1 cellular context compared by ENCODE assay signal in genomic region chr9:128102861-128103588, GRCh38.
TF ChIP-seq lines count a peak whose summit lies in the region.

No MANE protein-coding gene starts in this region.

TF ChIP-seq in H1, 55 proteins besides CTCF, POLR2A, EP300 and RAD21:
- TF ChIP-seq BCL11A (IDR thresholded peaks at IDR 0.05; ENCODE audit: low read depth in 2 of 2, low read length in 2 of 2) (no peak), BACH1 (IDR thresholded peaks at IDR 0.05; ENCODE audit: low read length) (no peak), GTF2F1 (IDR thresholded peaks at IDR 0.05; ENCODE audit: borderline replicate concordance, low read depth, low read length) (no peak), SP2 (IDR thresholded peaks at IDR 0.05; ENCODE audit: low read length) (no peak), ATF3 (IDR thresholded peaks at IDR 0.05; ENCODE audit: insufficient read depth, low read depth, low read length) (no peak), MAX (IDR thresholded peaks at IDR 0.05) (no peak), POLR2AphosphoS5 (IDR thresholded peaks at IDR 0.05; ENCODE audit: low read depth, low read length) (no peak)
TF ChIP-seq in H1: peak in this region for 0.
